In genomic region chr17:80832266-80832676, GRCh38 we compare ENCODE assay signal across 8 cellular contexts.
DNase-seq lines count a peak whose midpoint lies in the region; ATAC-seq, FAIRE-seq and TF ChIP-seq lines count a peak whose summit lies in the region.

No MANE protein-coding gene starts in this region.

- peak overlapping the region; percentile 87 to 97 (median 95) for H3K27ac Mint-ChIP-seq in CD8-positive, alpha-beta memory T cell
- peak overlapping the region; percentile 91 for H3K27ac Mint-ChIP-seq in activated T-helper 1 cell treated with anti-CD3 and anti-CD28 coated beads, Interleukin-12 subunit alpha, Interleukin-12 subunit beta, Interleukin-2, Interleukin-4 antibody, amounts not matched to agents 30 ng/mL and 10 ng/mL and 1 ng/mL, durations not matched to agents 14 hours and 24 hours and 36 hours

- WGBS in pancreas, 2 donors = 81 to 84% methylated on average over 12 of the region's 12 CpGs

- no peak for TF ChIP-seq POLR2A in GM18505 (IDR thresholded peaks at IDR 0.05; ENCODE audit: borderline replicate concordance, extremely low read depth, insufficient read depth, insufficient read length)

- no peaks in the 10 kb centered on the region for H3K9me3 Mint-ChIP-seq in CD8-positive, alpha-beta memory T cell
- H3K9me3 Mint-ChIP-seq in activated T-helper 1 cell treated with anti-CD3 and anti-CD28 coated beads, Interleukin-12 subunit alpha, Interleukin-12 subunit beta, Interleukin-2, Interleukin-4 antibody, amounts not matched to agents 30 ng/mL and 10 ng/mL and 1 ng/mL, durations not matched to agents 14 hours and 24 hours and 36 hours = no peaks in the 10 kb centered on the region

- no peaks in the 10 kb centered on the region for H3K27me3 Mint-ChIP-seq in CD8-positive, alpha-beta memory T cell
- H3K27me3 Mint-ChIP-seq in activated T-helper 1 cell treated with anti-CD3 and anti-CD28 coated beads, Interleukin-12 subunit alpha, Interleukin-12 subunit beta, Interleukin-2, Interleukin-4 antibody, amounts not matched to agents 30 ng/mL and 10 ng/mL and 1 ng/mL, durations not matched to agents 14 hours and 24 hours and 36 hours (ENCODE audit: insufficient read depth) = no peaks in the 10 kb centered on the region

- H3K27me3 ChIP-seq in CD8-positive, alpha-beta memory T cell (ENCODE audit: insufficient read depth, low read length, poor library complexity, severe bottlenecking) = no peaks in the 10 kb centered on the region
- no peaks in the 10 kb centered on the region for H3K27me3 ChIP-seq in pancreas

- ATAC-seq in pancreas (peak in 3 of 4 donors; percentile 8 to 15 (median 11)), GM18505 (IDR thresholded peaks at IDR 0.05; ENCODE audit: unreplicated experiment) (no peak)

- peaks cover 0 to 20% (median 2%) of the 10 kb centered on the region in 3 donors for H3K36me3 Mint-ChIP-seq in CD8-positive, alpha-beta memory T cell
- H3K36me3 Mint-ChIP-seq in activated T-helper 1 cell treated with anti-CD3 and anti-CD28 coated beads, Interleukin-12 subunit alpha, Interleukin-12 subunit beta, Interleukin-2, Interleukin-4 antibody, amounts not matched to agents 30 ng/mL and 10 ng/mL and 1 ng/mL, durations not matched to agents 14 hours and 24 hours and 36 hours (ENCODE audit: low read depth) = peaks cover 32% of the 10 kb centered on the region

- FAIRE-seq in HTR-8/SVneo (lab: Jason Lieb, UNC) (no peak), pancreas (lab: Jason Lieb, UNC) (no peak)

- CTCF ChIA-PET in CD8-positive, alpha-beta memory T cell (lab: Charles Lee) = interaction anchor here (1.0 to 1.5 kb wide), 2 partner anchors 12 to 42 kb away, joined by 4 to 8 read pairs; no protein-coding TSS in a partner anchor

- DNase-seq in CD8-positive, alpha-beta memory T cell = no peak
- DNase-seq in HTR-8/SVneo (ENCODE audit: insufficient read length, low spot score) (peak; percentile 25), head of caudate nucleus (peak in 37 of 42 donors; percentile 28 to 81 (median 55)), pancreas (peak in 1 of 6 donors; percentile 45), SIG-M5 (lab: John Stamatoyannopoulos, UW) (no peak), NCI-H2029 treated with DMSO at 0.1 percent for 48 hours (lab: John Stamatoyannopoulos, UW) (no peak)
- DNase-seq in activated T-helper 1 cell treated with anti-CD3 and anti-CD28 coated beads, Interleukin-12 subunit alpha, Interleukin-12 subunit beta, Interleukin-2, Interleukin-4 antibody, amounts not matched to agents 30 ng/mL and 10 ng/mL and 1 ng/mL, durations not matched to agents 14 hours and 24 hours and 36 hours (ENCODE audit: low spot score) = no peak

- no peak for TF ChIP-seq CTCF in pancreas (IDR thresholded peaks at IDR 0.05)

- POLR2A ChIA-PET in CD8-positive, alpha-beta memory T cell (lab: Charles Lee) = interaction anchor here (0.6 to 1.7 kb wide), 3 partner anchors 42 to 210 kb away, joined by 4 to 7 read pairs (median 5); no protein-coding TSS in a partner anchor

- H3K9me3 ChIP-seq in CD8-positive, alpha-beta memory T cell (ENCODE audit: low read length) = no peaks in the 10 kb centered on the region
- no peaks in the 10 kb centered on the region for H3K9me3 ChIP-seq in pancreas

- H3K4me3 ChIP-seq in CD8-positive, alpha-beta memory T cell (ENCODE audit: low read length) = peak overlapping the region; percentile 33
- H3K4me3 ChIP-seq in pancreas = peak overlapping the region in 1 of 4 donors; percentile 42

- H3K36me3 ChIP-seq in CD8-positive, alpha-beta memory T cell (ENCODE audit: insufficient read depth, low read length) = no peaks in the 10 kb centered on the region
- no peaks in the 10 kb centered on the region for H3K36me3 ChIP-seq in pancreas

- H3K4me1 Mint-ChIP-seq in CD8-positive, alpha-beta memory T cell = peaks cover 21 to 37% (median 26%) of the 10 kb centered on the region in 3 donors
- H3K4me1 Mint-ChIP-seq in activated T-helper 1 cell treated with anti-CD3 and anti-CD28 coated beads, Interleukin-12 subunit alpha, Interleukin-12 subunit beta, Interleukin-2, Interleukin-4 antibody, amounts not matched to agents 30 ng/mL and 10 ng/mL and 1 ng/mL, durations not matched to agents 14 hours and 24 hours and 36 hours (ENCODE audit: low read depth) = peaks cover 60% of the 10 kb centered on the region

- H3K27ac ChIP-seq in CD8-positive, alpha-beta memory T cell (ENCODE audit: low read depth, low read length) = peak overlapping the region; percentile 69
- peak overlapping the region; percentile 33 to 85 (median 64) for H3K27ac ChIP-seq in pancreas

- H3K4me1 ChIP-seq in CD8-positive, alpha-beta memory T cell (ENCODE audit: insufficient read depth, low read length) = peaks cover 17% of the 10 kb centered on the region
- no peaks in the 10 kb centered on the region for H3K4me1 ChIP-seq in pancreas

- intact Hi-C loops in activated T-helper 1 cell treated with anti-CD3 and anti-CD28 coated beads, Interleukin-12 subunit alpha, Interleukin-12 subunit beta, Interleukin-2, Interleukin-4 antibody, amounts not matched to agents 30 ng/mL and 10 ng/mL and 1 ng/mL, durations not matched to agents 14 hours and 24 hours and 36 hours (cut with micrococcal nuclease) = loop anchor here (1.0 to 5.0 kb wide), 4 partner anchors 35 to 185 kb away; no protein-coding TSS in a partner anchor
- intact Hi-C loops in head of caudate nucleus (cut with DNase I) (no loop called here), pancreas (cut with DNase I) (no loop called here)

- peak overlapping the region; percentile 85 to 94 (median 90) for H3K4me3 Mint-ChIP-seq in CD8-positive, alpha-beta memory T cell
- peak overlapping the region; percentile 76 for H3K4me3 Mint-ChIP-seq in activated T-helper 1 cell treated with anti-CD3 and anti-CD28 coated beads, Interleukin-12 subunit alpha, Interleukin-12 subunit beta, Interleukin-2, Interleukin-4 antibody, amounts not matched to agents 30 ng/mL and 10 ng/mL and 1 ng/mL, durations not matched to agents 14 hours and 24 hours and 36 hours

Comparison
In these comparisons a context has a peak if more than half of its experiments do, and no peak if none do; other contexts are left out.
1. DNase-seq: peak in HTR-8/SVneo (single experiment) and head of caudate nucleus (37 of 42); none in CD8-positive, alpha-beta memory T cell (0 of 5), activated T-helper 1 cell treated with anti-CD3 and anti-CD28 coated beads, Interleukin-12 subunit alpha, Interleukin-12 subunit beta, Interleukin-2, Interleukin-4 antibody, amounts not matched to agents 30 ng/mL and 10 ng/mL and 1 ng/mL, durations not matched to agents 14 hours and 24 hours and 36 hours (single experiment), SIG-M5 (single experiment) and NCI-H2029 treated with DMSO at 0.1 percent for 48 hours (single experiment).